ENCODE assay signal across 8 cellular contexts in the genomic region with DNA sequence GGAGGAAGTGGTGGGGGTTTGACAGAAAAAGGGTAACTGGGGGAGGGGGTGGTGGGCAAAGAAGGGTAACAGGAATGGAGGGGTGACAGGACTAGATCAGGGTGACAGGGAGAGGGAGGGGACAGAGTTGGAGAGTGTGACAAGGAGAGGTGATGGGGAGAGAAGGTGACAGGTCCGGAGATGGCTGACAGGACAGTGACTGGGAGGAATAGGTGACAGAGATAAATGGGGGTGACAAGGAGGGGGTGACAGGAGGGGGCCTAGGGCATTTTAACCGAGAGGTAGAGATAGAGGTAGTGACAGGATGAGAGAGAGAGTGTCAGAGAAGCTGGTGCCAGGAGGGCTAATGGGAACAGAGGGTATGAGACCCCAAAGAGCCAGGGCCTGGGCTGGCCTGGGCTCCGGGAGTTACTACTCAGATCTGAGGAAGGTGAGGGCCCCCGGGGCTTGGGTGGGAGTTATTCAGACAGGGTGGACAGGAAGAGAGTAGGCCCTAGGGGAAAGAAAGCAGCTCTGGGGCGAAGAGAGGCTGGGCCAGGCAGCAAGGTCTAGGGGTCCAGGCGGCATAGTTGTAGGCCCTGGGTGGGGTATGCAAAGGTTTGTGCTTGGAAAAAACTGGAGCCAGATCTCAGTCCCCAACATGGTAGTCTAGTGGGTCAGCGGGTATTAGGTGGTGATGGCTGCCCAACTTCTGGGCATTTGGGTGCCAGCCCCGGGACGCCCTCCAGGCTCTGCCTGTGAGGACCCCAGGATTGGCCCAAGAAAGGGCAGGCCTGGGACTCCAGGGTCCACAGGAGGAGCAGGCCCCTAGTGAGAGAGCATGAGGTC. TPM values are rescaled to one million over a fixed set of nuclear protein-coding genes. Genes with fewer than 3 reads are reported as not detected.
DNase-seq lines count a peak whose midpoint lies in the region; ATAC-seq and TF ChIP-seq lines count a peak whose summit lies in the region.

No MANE protein-coding gene starts in this region.

- ATAC-seq in mucosa of descending colon, result no peak
- ATAC-seq in HG03354 (IDR thresholded peaks at IDR 0.05; ENCODE audit: poor library complexity, severe bottlenecking, unreplicated experiment), result no peak

- peaks cover 18% of the 10 kb centered on the region for H3K4me1 ChIP-seq in A673 (ENCODE audit: insufficient read depth, low read length, poor library complexity, severe bottlenecking)
- peaks cover 27% of the 10 kb centered on the region for H3K4me1 ChIP-seq in mucosa of descending colon (ENCODE audit: low read depth)

- POLR2A ChIA-PET in A673 (lab: Charles Lee; ENCODE audit: low non-redundant PET), result no interaction called here

- intact Hi-C loops in A673 (cut with micrococcal nuclease; ENCODE audit: unreplicated experiment), result loop anchor here (2.0 kb wide), 1 partner anchor 15 kb away; a partner anchor contains a TSS
- intact Hi-C loops in mucosa of descending colon (cut with DNase I, micrococcal nuclease), result no loop called here

- no peaks in the 10 kb centered on the region for H3K27me3 ChIP-seq in A673 (replicated peaks; ENCODE audit: insufficient read depth, low read depth, low read length, poor library complexity)

- BruUV-seq in A673 (replicated peaks; lab: Mats Ljungman, UMichigan), result no TSS peak

- CTCF ChIA-PET in A673 (lab: Charles Lee), result interaction anchor here (1.6 kb wide), 1 partner anchor 10 kb away, joined by 12 read pairs; no protein-coding TSS in a partner anchor

- H3K9me3 ChIP-seq in A673 (ENCODE audit: low read depth, low read length, poor library complexity, severe bottlenecking) (no peaks in the 10 kb centered on the region), mucosa of descending colon (no peaks in the 10 kb centered on the region)

- peaks cover 8% of the 10 kb centered on the region for H3K36me3 ChIP-seq in A673 (ENCODE audit: insufficient read depth, low read length, poor library complexity, severe bottlenecking)
- peaks cover 8% of the 10 kb centered on the region for H3K36me3 ChIP-seq in mucosa of descending colon (ENCODE audit: low read depth)

- H3K4me3 ChIP-seq in A673 (ENCODE audit: low read depth, low read length, poor library complexity, severe bottlenecking) (peak overlapping the region; percentile 62), mucosa of descending colon (peak overlapping the region; percentile 40)

- no peak for DNase-seq in A673 (ENCODE audit: low spot score)
- peak; percentile 28 for DNase-seq in HT-29 (ENCODE audit: low spot score)
- peak; percentile 47 to 66 (median 56) for DNase-seq in mucosa of descending colon
- no peak for DNase-seq in KG1 (lab: John Stamatoyannopoulos, UW)
- no peak for DNase-seq in UCSD-AML1 (lab: John Stamatoyannopoulos, UW; ENCODE audit: unreplicated experiment)
- DNase-seq in iPS-NIHi7 (ENCODE audit: extremely low spot score), result no peak

- peak overlapping the region; percentile 99 for H3K27ac ChIP-seq in A673 (ENCODE audit: low read depth, low read length, poor library complexity, severe bottlenecking)
- peak overlapping the region; percentile 82 for H3K27ac ChIP-seq in cingulate gyrus (ENCODE audit: low read depth, low read length)

- TF ChIP-seq CTCF in A673 (conservative IDR thresholded peaks at IDR 0.05; ENCODE audit: low read depth, low read length) (no peak), mucosa of descending colon (IDR thresholded peaks at IDR 0.05) (no peak)

RNA-seq across cellular contexts. Expression of a gene that starts 0.7 kb away (rescaled TPM):
- 75.8 and 80.3 TPM in 2 replicates for total RNA-seq in A673 (2021)
- 42.1 and 55.5 TPM in 2 replicates for total RNA-seq in HT-29 (2014; rRNA removed; shearing (Covaris generic))
- 10 to 100 TPM; 47.3 to 78.0 (median 50.0) TPM for total RNA-seq in mucosa of descending colon

RNA-seq across cellular contexts. Expression of a gene that starts 14.8 kb away (rescaled TPM):
- total RNA-seq in A673 (2021), result 149 and 164 TPM in 2 replicates
- 157 and 160 TPM in 2 replicates for total RNA-seq in HT-29 (2014; rRNA removed; shearing (Covaris generic))
- total RNA-seq in mucosa of descending colon, result 10 to 100 TPM; 35.7 to 75.2 (median 42.0) TPM

RNA-seq across cellular contexts. Expression of a gene that starts 27.3 kb away (rescaled TPM):
- 67.8 and 70.1 TPM in 2 replicates for total RNA-seq in A673 (2021)
- total RNA-seq in HT-29 (2014; rRNA removed; shearing (Covaris generic)), result 41.4 and 43.8 TPM in 2 replicates
- total RNA-seq in mucosa of descending colon, result 10 to 100 TPM; 41.8 to 52.0 (median 46.9) TPM

RNA-seq across cellular contexts. Expression of a gene that starts 32.2 kb away (rescaled TPM):
- 2.5 and 3.6 TPM in 2 replicates for total RNA-seq in A673 (2021)
- total RNA-seq in HT-29 (2014; rRNA removed; shearing (Covaris generic)), result 4.4 and 4.7 TPM in 2 replicates
- total RNA-seq in mucosa of descending colon, result 1 to 10 TPM in 1 of 3 donors, not detected in 2; 1.0 TPM

RNA-seq across cellular contexts. Expression of a gene that starts 32.7 kb away (rescaled TPM):
- 151 and 166 TPM in 2 replicates for total RNA-seq in A673 (2021)
- 286 and 326 TPM in 2 replicates for total RNA-seq in HT-29 (2014; rRNA removed; shearing (Covaris generic))
- 10 to 100 TPM; 15.3 to 32.6 (median 22.9) TPM for total RNA-seq in mucosa of descending colon

Comparison
In these comparisons a context has a peak if more than half of its experiments do, and no peak if none do; other contexts are left out.
1. DNase-seq: peak in HT-29 (single experiment) and mucosa of descending colon (3 of 3); none in A673 (single experiment), KG1 (single experiment), UCSD-AML1 (single experiment) and iPS-NIHi7 (single experiment).